16 cellular contexts compared by ENCODE assay signal in the genomic region with DNA sequence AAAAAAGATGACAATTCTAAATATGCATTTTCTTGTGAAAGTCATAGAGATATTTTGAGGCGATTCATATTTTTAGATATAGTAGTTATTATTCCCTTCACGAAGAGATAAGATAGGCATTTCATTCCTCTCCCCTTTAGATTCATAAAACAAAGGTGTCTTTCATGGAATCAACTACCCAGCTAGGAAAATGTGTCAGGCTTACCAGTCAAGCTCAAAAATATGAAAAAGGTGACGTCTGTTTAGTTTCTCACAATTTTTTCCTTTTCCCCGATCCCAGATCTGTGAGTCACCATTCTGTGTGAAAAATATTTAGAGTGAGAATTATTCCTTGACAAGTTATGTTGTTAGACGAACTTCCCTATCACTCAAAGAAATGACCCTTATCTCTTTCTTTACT.
DNase-seq lines count a peak whose midpoint lies in the region; ATAC-seq and TF ChIP-seq lines count a peak whose summit lies in the region.
"Had no signal": no experiment of that assay in that cellular context is flagged by ENCODE, and none has a peak within 500 bp of the region (broad histone marks: within the 10 kb centered on the region; RNA-seq: fewer than 3 reads in every experiment).

No MANE protein-coding gene starts in this region.

- H3K9me3 Mint-ChIP-seq in effector memory CD8-positive, alpha-beta T cell = peaks cover 0 to 2% of the 10 kb centered on the region in 2 donors

- peaks cover 57% of the 10 kb centered on the region for H3K4me1 ChIP-seq in SJSA1 (replicated peaks)
- peaks cover 0 to 35% (median 22%) of the 10 kb centered on the region in 4 donors for H3K4me1 ChIP-seq in esophagus muscularis mucosa

- H3K4me3 Mint-ChIP-seq in effector memory CD8-positive, alpha-beta T cell = no peak overlapping the region

- H3K27ac ChIP-seq in SJSA1 (peak overlapping the region; percentile 62), esophagus muscularis mucosa (replicated peaks in 1 of 4) (peak overlapping the region; percentile 43 to 67 (median 51))
- H3K27ac ChIP-seq: KMS-11 had no signal

- intact Hi-C loops in esophagus muscularis mucosa (cut with DNase I) = no loop called here

- H3K36me3 ChIP-seq in SJSA1 = no peaks in the 10 kb centered on the region
- H3K36me3 ChIP-seq in esophagus muscularis mucosa = no peaks in the 10 kb centered on the region

- TF ChIP-seq POLR2A in esophagus muscularis mucosa (IDR thresholded peaks at IDR 0.05; ENCODE audit: low read depth) = no peak

- TF ChIP-seq CTCF in esophagus muscularis mucosa (IDR thresholded peaks at IDR 0.05) = no peak

- H3K36me3 Mint-ChIP-seq in effector memory CD8-positive, alpha-beta T cell (ENCODE audit: insufficient read depth) = no peaks in the 10 kb centered on the region

- peak; percentile 64 for DNase-seq in EH (ENCODE audit: low read depth)
- peak in 1 of 2 experiments; percentile 31 for DNase-seq in SJSA1 (ENCODE audit: low read depth in 1 of 2, low spot score in 2 of 2)
- DNase-seq in esophagus muscularis mucosa (ENCODE audit: extremely low spot score) = no peak
- peak; percentile 80 for DNase-seq in non-pigmented ciliary epithelial cell (ENCODE audit: low read depth)
- DNase-seq in LoVo (ENCODE audit: low spot score) = no peak
- no peak for DNase-seq in middle frontal gyrus (ENCODE audit: extremely low spot score, low spot score)
- DNase-seq in effector memory CD8-positive, alpha-beta T cell = no peak
- DNase-seq: activated naive CD4-positive, alpha-beta T cell treated with anti-CD3 and anti-CD28 coated beads, Interleukin-2, amount 50 U/mL, for 16 hours; DMS79; mesendoderm; NCI-H2029; NCI-H82; posterior cingulate gyrus; stimulated activated CD4-positive, alpha-beta T cell treated with anti-CD3 and anti-CD28 coated beads, Interleukin-2, amount 100 ng/mL, for 48 hours had no signal

- no peak for ATAC-seq in HG03196 (IDR thresholded peaks at IDR 0.05; ENCODE audit: unreplicated experiment)
- no peak for ATAC-seq in effector memory CD8-positive, alpha-beta T cell (replicated peaks)

- H3K4me3 ChIP-seq in SJSA1 (no peak overlapping the region), esophagus muscularis mucosa (no peak overlapping the region)

- peaks cover 5 to 14% of the 10 kb centered on the region in 2 donors for H3K27me3 Mint-ChIP-seq in effector memory CD8-positive, alpha-beta T cell

- WGBS in esophagus muscularis mucosa = 30% methylated on average over 5 of the region's 5 CpGs

- no peaks in the 10 kb centered on the region for H3K4me1 Mint-ChIP-seq in effector memory CD8-positive, alpha-beta T cell (ENCODE audit: low read depth in 2 of 2)

- no peak for TF ChIP-seq EP300 in esophagus muscularis mucosa (IDR thresholded peaks at IDR 0.05)

- no peak overlapping the region for H3K27ac Mint-ChIP-seq in effector memory CD8-positive, alpha-beta T cell

- H3K27me3 ChIP-seq in SJSA1 (replicated peaks) (no peaks in the 10 kb centered on the region), esophagus muscularis mucosa (no peaks in the 10 kb centered on the region)

- H3K9me3 ChIP-seq in SJSA1 (replicated peaks) (no peaks in the 10 kb centered on the region), esophagus muscularis mucosa (peaks cover 0 to 9% (median 4%) of the 10 kb centered on the region in 4 donors)

Comparison
In these comparisons a context has a peak if more than half of its experiments do, and no peak if none do; other contexts are left out.
1. DNase-seq: peak in EH (single experiment) and non-pigmented ciliary epithelial cell (single experiment); none in esophagus muscularis mucosa (single experiment), LoVo (single experiment), middle frontal gyrus (single experiment) and effector memory CD8-positive, alpha-beta T cell (0 of 3).